ENCODE assay signal across 1 cellular context in the genomic region with DNA sequence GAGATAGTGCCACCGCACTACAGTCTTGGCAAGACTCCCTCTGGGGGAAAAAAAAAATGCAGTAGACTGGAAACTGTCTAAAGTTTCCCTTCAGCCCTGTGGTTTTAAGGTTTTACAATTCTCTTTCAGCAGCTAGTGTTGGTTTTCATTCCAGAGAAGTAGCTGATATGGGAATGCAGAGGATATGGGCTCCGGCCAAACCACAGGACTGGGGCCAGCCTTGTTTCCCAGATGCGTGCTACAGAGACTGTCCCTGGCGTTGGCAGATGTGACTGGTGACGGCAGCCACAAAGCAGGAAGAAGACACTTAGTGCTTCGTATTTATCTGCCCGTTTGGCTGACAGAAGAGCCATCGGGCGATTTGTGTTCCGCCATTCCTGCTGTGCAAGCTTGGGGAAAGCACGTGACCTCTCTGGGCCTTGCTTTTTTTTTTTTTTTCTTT.
TF ChIP-seq lines count a peak whose summit lies in the region.

No MANE protein-coding gene starts in this region.

TF ChIP-seq in K562, 482 proteins besides CTCF, POLR2A, EP300 and RAD21:
- TF ChIP-seq GABPA (tag; conservative IDR thresholded peaks at IDR 0.05; ENCODE audit: low read depth), result peak; percentile 47; the same call in 1 of the 2 replicates
- TF ChIP-seq SMAD4 (CRISPR knock-in tag; conservative IDR thresholded peaks at IDR 0.05), result 0 out of 2 replicates have a peak, but pooled peaks have one; percentile 20
- TF ChIP-seq, protein P1, sequence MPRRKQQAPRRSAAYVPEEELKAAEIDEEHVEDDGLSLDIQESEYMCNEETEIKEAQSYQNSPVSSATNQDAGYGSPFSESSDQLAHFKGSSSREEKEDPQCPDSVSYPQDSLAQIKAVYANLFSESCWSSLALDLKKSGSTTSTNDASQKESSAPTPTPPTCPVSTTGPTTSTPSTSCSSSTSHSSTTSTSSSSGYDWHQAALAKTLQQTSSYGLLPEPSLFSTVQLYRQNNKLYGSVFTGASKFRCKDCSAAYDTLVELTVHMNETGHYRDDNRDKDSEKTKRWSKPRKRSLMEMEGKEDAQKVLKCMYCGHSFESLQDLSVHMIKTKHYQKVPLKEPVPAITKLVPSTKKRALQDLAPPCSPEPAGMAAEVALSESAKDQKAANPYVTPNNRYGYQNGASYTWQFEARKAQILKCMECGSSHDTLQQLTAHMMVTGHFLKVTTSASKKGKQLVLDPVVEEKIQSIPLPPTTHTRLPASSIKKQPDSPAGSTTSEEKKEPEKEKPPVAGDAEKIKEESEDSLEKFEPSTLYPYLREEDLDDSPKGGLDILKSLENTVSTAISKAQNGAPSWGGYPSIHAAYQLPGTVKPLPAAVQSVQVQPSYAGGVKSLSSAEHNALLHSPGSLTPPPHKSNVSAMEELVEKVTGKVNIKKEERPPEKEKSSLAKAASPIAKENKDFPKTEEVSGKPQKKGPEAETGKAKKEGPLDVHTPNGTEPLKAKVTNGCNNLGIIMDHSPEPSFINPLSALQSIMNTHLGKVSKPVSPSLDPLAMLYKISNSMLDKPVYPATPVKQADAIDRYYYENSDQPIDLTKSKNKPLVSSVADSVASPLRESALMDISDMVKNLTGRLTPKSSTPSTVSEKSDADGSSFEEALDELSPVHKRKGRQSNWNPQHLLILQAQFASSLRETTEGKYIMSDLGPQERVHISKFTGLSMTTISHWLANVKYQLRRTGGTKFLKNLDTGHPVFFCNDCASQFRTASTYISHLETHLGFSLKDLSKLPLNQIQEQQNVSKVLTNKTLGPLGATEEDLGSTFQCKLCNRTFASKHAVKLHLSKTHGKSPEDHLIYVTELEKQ (CRISPR knock-in tag; IDR thresholded peaks at IDR 0.05), result no peak
- no peak for TF ChIP-seq HNRNPLL (IDR thresholded peaks at IDR 0.05; ENCODE audit: low read depth, low read length, poor library complexity, severe bottlenecking)
- TF ChIP-seq, protein P2, sequence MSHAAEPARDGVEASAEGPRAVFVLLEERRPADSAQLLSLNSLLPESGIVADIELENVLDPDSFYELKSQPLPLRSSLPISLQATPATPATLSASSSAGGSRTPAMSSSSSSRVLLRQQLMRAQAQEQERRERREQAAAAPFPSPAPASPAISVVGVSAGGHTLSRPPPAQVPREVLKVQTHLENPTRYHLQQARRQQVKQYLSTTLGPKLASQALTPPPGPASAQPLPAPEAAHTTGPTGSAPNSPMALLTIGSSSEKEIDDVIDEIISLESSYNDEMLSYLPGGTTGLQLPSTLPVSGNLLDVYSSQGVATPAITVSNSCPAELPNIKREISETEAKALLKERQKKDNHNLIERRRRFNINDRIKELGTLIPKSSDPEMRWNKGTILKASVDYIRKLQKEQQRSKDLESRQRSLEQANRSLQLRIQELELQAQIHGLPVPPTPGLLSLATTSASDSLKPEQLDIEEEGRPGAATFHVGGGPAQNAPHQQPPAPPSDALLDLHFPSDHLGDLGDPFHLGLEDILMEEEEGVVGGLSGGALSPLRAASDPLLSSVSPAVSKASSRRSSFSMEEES (CRISPR knock-in tag; IDR thresholded peaks at IDR 0.05), result peak; percentile 69; the same call in 1 of the 2 replicates
- peak in 1 of 3 experiments; percentile 29 for TF ChIP-seq YY1 (IDR thresholded peaks at IDR 0.05; ENCODE audit: borderline replicate concordance in 1 of 3, control insufficient read depth in 1 of 3, extremely low read depth in 1 of 3, insufficient read depth in 3 of 3, insufficient read length in 1 of 3, insufficient replicate concordance in 2 of 3, low read depth in 1 of 3, low read length in 2 of 3)
- no peak for TF ChIP-seq JUNB (CRISPR knock-in tag; conservative IDR thresholded peaks at IDR 0.05)
- TF ChIP-seq, protein P3, sequence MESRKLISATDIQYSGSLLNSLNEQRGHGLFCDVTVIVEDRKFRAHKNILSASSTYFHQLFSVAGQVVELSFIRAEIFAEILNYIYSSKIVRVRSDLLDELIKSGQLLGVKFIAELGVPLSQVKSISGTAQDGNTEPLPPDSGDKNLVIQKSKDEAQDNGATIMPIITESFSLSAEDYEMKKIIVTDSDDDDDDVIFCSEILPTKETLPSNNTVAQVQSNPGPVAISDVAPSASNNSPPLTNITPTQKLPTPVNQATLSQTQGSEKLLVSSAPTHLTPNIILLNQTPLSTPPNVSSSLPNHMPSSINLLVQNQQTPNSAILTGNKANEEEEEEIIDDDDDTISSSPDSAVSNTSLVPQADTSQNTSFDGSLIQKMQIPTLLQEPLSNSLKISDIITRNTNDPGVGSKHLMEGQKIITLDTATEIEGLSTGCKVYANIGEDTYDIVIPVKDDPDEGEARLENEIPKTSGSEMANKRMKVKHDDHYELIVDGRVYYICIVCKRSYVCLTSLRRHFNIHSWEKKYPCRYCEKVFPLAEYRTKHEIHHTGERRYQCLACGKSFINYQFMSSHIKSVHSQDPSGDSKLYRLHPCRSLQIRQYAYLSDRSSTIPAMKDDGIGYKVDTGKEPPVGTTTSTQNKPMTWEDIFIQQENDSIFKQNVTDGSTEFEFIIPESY (CRISPR knock-in tag; IDR thresholded peaks at IDR 0.05), result 0 out of 2 replicates have a peak, but pooled peaks have one; percentile 21
- TF ChIP-seq BCOR (IDR thresholded peaks at IDR 0.05), result peak; percentile 40; the same call in 1 of the 2 replicates
- no peak for TF ChIP-seq ATF1 (CRISPR knock-in tag; IDR thresholded peaks at IDR 0.05)
- TF ChIP-seq ATF1 (tag; IDR thresholded peaks at IDR 0.05), result no peak
- peak; percentile 40 for TF ChIP-seq RBM25 (IDR thresholded peaks at IDR 0.05; ENCODE audit: low read depth, low read length, severe bottlenecking)
- TF ChIP-seq, protein P4, sequence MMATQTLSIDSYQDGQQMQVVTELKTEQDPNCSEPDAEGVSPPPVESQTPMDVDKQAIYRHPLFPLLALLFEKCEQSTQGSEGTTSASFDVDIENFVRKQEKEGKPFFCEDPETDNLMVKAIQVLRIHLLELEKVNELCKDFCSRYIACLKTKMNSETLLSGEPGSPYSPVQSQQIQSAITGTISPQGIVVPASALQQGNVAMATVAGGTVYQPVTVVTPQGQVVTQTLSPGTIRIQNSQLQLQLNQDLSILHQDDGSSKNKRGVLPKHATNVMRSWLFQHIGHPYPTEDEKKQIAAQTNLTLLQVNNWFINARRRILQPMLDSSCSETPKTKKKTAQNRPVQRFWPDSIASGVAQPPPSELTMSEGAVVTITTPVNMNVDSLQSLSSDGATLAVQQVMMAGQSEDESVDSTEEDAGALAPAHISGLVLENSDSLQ (IDR thresholded peaks at IDR 0.05), result no peak
- TF ChIP-seq ZFP36 (IDR thresholded peaks at IDR 0.05; ENCODE audit: low read depth, low read length, partially characterized antibody), result peak; percentile 80
- TF ChIP-seq, protein P5, sequence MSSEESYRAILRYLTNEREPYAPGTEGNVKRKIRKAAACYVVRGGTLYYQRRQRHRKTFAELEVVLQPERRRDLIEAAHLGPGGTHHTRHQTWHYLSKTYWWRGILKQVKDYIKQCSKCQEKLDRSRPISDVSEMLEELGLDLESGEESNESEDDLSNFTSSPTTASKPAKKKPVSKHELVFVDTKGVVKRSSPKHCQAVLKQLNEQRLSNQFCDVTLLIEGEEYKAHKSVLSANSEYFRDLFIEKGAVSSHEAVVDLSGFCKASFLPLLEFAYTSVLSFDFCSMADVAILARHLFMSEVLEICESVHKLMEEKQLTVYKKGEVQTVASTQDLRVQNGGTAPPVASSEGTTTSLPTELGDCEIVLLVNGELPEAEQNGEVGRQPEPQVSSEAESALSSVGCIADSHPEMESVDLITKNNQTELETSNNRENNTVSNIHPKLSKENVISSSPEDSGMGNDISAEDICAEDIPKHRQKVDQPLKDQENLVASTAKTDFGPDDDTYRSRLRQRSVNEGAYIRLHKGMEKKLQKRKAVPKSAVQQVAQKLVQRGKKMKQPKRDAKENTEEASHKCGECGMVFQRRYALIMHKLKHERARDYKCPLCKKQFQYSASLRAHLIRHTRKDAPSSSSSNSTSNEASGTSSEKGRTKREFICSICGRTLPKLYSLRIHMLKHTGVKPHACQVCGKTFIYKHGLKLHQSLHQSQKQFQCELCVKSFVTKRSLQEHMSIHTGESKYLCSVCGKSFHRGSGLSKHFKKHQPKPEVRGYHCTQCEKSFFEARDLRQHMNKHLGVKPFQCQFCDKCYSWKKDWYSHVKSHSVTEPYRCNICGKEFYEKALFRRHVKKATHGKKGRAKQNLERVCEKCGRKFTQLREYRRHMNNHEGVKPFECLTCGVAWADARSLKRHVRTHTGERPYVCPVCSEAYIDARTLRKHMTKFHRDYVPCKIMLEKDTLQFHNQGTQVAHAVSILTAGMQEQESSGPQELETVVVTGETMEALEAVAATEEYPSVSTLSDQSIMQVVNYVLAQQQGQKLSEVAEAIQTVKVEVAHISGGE (CRISPR knock-in tag; IDR thresholded peaks at IDR 0.05), result peak in 1 of 3 experiments; percentile 85; a peak in 2 of 6 replicates
- peak; percentile 32; the same call in 1 of the 2 replicates for TF ChIP-seq TCF3 (CRISPR knock-in tag; IDR thresholded peaks at IDR 0.05)
- TF ChIP-seq, protein P6, sequence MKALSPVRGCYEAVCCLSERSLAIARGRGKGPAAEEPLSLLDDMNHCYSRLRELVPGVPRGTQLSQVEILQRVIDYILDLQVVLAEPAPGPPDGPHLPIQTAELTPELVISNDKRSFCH (CRISPR knock-in tag; IDR thresholded peaks at IDR 0.05), result no peak
- TF ChIP-seq, protein P6 (tag; IDR thresholded peaks at IDR 0.05), result peak; percentile 58; the same call in 1 of the 2 replicates
